32 cellular contexts compared by ENCODE assay signal in genomic region chr5:152599096-152599495, GRCh38.
"Had no signal": no experiment of that assay in that cellular context is flagged by ENCODE, and none has a peak within 500 bp of the region (broad histone marks: within the 10 kb centered on the region; RNA-seq: fewer than 3 reads in every experiment).

No MANE protein-coding gene starts in this region.

- DNase-seq: activated effector memory CD4-positive, alpha-beta T cell treated with anti-CD3 and anti-CD28 coated beads, Interleukin-2, amount 50 U/mL, for 16 hours; activated effector memory CD4-positive, alpha-beta T cell treated with Interleukin-2 at 50 U/mL for 16 hours; activated gamma-delta T cell; activated gamma-delta T cell treated with Interleukin-2 at 50 U/mL for 16 hours; activated naive CD4-positive, alpha-beta T cell; activated naive CD4-positive, alpha-beta T cell treated with anti-CD3 and anti-CD28 coated beads for 36 hours; activated naive CD4-positive, alpha-beta T cell treated with anti-CD3 and anti-CD28 coated beads, Interleukin-2, amount 10 ng/mL, durations not matched to agents 7 days and 5 days; activated naive CD4-positive, alpha-beta T cell treated with anti-CD3 and anti-CD28 coated beads, Interleukin-2, amount 50 U/mL, for 16 hours; activated naive CD4-positive, alpha-beta T cell treated with Interleukin-2 at 50 U/mL for 16 hours; activated naive CD8-positive, alpha-beta T cell treated with anti-CD3 and anti-CD28 coated beads for 36 hours; activated naive CD8-positive, alpha-beta T cell treated with anti-CD3 and anti-CD28 coated beads, Interleukin-2, amount 10 ng/mL, durations not matched to agents 7 days and 5 days; activated naive CD8-positive, alpha-beta T cell treated with anti-CD3 and anti-CD28 coated beads, Interleukin-2, amount 50 U/mL, for 24 hours; activated T-cell treated with anti-CD3 and anti-CD28 coated beads, Interleukin-2, amount 50 U/mL, for 1 hour; activated T-cell treated with anti-CD3 and anti-CD28 coated beads, Interleukin-2, amount 50 U/mL, for 24 hours; activated T-cell treated with anti-CD3 and anti-CD28 coated beads, Interleukin-2, amount 50 U/mL, for 4 hours; activated T-cell treated with anti-CD3 and anti-CD28 coated beads, Interleukin-2, amount 50 U/mL, for 48 hours; activated T-cell treated with anti-CD3 and anti-CD28 coated beads, Interleukin-2, amount 50 U/mL, for 72 hours; adrenal gland; amniotic stem cell; amygdala; anterior cingulate cortex; aorta; body of pancreas; brain microvascular endothelial cell; caudate nucleus; central memory CD4-positive, alpha-beta T cell; cerebellar nuclear complex had no signal

- H3K27me3 ChIP-seq: adrenal gland, ascending aorta, body of pancreas, brain microvascular endothelial cell, breast epithelium, cardiac muscle cell had no signal

- FAIRE-seq: astrocyte, bronchial epithelial cell had no signal

- H3K27ac ChIP-seq: adrenal gland, ascending aorta, body of pancreas, brain microvascular endothelial cell, breast epithelium, cardiac muscle cell had no signal

- H3K36me3 ChIP-seq: adrenal gland, ascending aorta, brain microvascular endothelial cell, breast epithelium, cardiac muscle cell had no signal

- H3K4me3 ChIP-seq: adrenal gland, ascending aorta, body of pancreas, breast epithelium, cardiac muscle cell had no signal

- H3K4me1 ChIP-seq: adrenal gland, ascending aorta, body of pancreas, breast epithelium had no signal

- H3K9me3 ChIP-seq: adrenal gland, ascending aorta, body of pancreas had no signal
